10 cellular contexts compared by ENCODE assay signal in genomic region chrX:103385283-103385830, GRCh38. TPM values are rescaled to one million over a fixed set of nuclear protein-coding genes. Genes with fewer than 3 reads are reported as not detected.
"Had no signal": no experiment of that assay in that cellular context is flagged by ENCODE, and none has a peak within 500 bp of the region (broad histone marks: within the 10 kb centered on the region; RNA-seq: fewer than 3 reads in every experiment).

No MANE protein-coding gene starts in this region.

RNA-seq across cellular contexts. Expression of gene BEX3, which starts 9.0 kb away (rescaled TPM):
- total RNA-seq: OCI-LY7 had no signal

RNA-seq across cellular contexts. Expression of gene TCEAL9, which starts 29.1 kb away (rescaled TPM):
- total RNA-seq: activated CD4-positive, alpha-beta T cell treated with anti-CD3 and anti-CD28 coated beads, Interleukin-2, amount 10 ng/mL, durations not matched to agents 7 days and 5 days had no signal

RNA-seq across cellular contexts. Expression of gene TCEAL7, which starts 55.3 kb away (rescaled TPM):
- total RNA-seq: activated CD4-positive, alpha-beta T cell treated with anti-CD3 and anti-CD28 coated beads for 36 hours; activated CD4-positive, alpha-beta T cell treated with anti-CD3 and anti-CD28 coated beads, Interleukin-2, amount 10 ng/mL, durations not matched to agents 7 days and 5 days; activated CD8-positive, alpha-beta T cell treated with anti-CD3 and anti-CD28 coated beads, Interleukin-2, amount 10 ng/mL, durations not matched to agents 7 days and 5 days; activated naive CD8-positive, alpha-beta T cell treated with anti-CD3 and anti-CD28 coated beads, Interleukin-2, amount 10 ng/mL, durations not matched to agents 7 days and 5 days; activated T-helper 2 cell treated with anti-CD3 and anti-CD28 coated beads, Interferon-gamma antibody, Interleukin-2, Interleukin-4, amounts not matched to agents 10 μg/mL and 5 μg/mL and 100 μg/mL, durations not matched to agents 14 hours and 24 hours and 36 hours; OCI-LY7; PC-9; SK-MEL-5; T-cell; T-helper 17 cell had no signal
